8 cellular contexts compared by ENCODE assay signal in genomic region chr20:63215101-63216040, GRCh38.
DNase-seq lines count a peak whose midpoint lies in the region; ATAC-seq and TF ChIP-seq lines count a peak whose summit lies in the region.

No MANE protein-coding gene starts in this region.

- in situ Hi-C loops in astrocyte of the cerebellum (cut with HindIII; ENCODE audit: low sequenced_read_pairs) = loop anchor here (25.0 kb wide), 1 partner anchor 128 kb away; no protein-coding TSS in a partner anchor

- peak overlapping the region; percentile 82 for H3K27ac ChIP-seq in 22Rv1

- DNase-seq in ELR (ENCODE audit: low read depth) = peak; percentile 83
- DNase-seq in NCI-H2227 treated with DMSO at 0.1 percent for 48 hours (lab: John Stamatoyannopoulos, UW) = peak; percentile 11
- DNase-seq in astrocyte of the cerebellum (ENCODE audit: low read depth) = peak; percentile 9
- peak; percentile 77 for DNase-seq in iPS-NIHi11 (ENCODE audit: low spot score)
- DNase-seq in stimulated activated CD4-positive, alpha-beta T cell treated with anti-CD3 and anti-CD28 coated beads, Interleukin-2, amount 100 ng/mL, for 48 hours = peak; percentile 11 to 15
- no peak for DNase-seq in NK-92 (lab: John Stamatoyannopoulos, UW; ENCODE audit: unreplicated experiment)

- ATAC-seq in HG02852 (IDR thresholded peaks at IDR 0.05; ENCODE audit: unreplicated experiment) = peak; percentile 15

- TF ChIP-seq CTCF in 22Rv1 (IDR thresholded peaks at IDR 0.05) = peak; percentile 66
- TF ChIP-seq CTCF in astrocyte of the cerebellum (IDR thresholded peaks at IDR 0.05; ENCODE audit: low read depth, low read length, missing control alignments) = peak; percentile 68

- peak overlapping the region; percentile 80 for H3K4me3 ChIP-seq in astrocyte of the cerebellum (ENCODE audit: low read depth, low read length)
